Comparison of ENCODE assay signal across 9 cellular contexts in the genomic region with DNA sequence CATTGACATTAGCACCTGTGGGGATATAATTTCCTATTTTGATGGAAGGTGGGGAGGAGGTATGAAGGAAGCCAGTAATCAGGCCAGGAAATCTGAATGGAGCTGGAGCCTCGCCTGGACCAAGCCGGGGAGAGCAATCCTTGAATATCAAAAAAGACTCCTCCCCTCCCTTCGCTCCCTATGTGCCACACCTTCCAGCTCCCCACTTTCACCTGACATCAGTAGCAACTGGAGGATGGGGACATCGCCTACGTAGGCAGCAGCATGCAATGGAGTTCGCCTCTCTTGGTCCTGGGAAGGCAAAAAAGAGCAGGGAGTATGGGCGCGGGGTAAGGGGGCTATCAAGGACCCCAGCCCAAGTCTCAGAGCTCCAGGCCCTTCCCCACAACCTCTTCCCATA. TPM values are rescaled to one million over a fixed set of nuclear protein-coding genes. Genes with fewer than 3 reads are reported as not detected.
DNase-seq lines count a peak whose midpoint lies in the region; ATAC-seq and TF ChIP-seq lines count a peak whose summit lies in the region.
"Had no signal": no experiment of that assay in that cellular context is flagged by ENCODE, and none has a peak within 500 bp of the region (broad histone marks: within the 10 kb centered on the region; RNA-seq: fewer than 3 reads in every experiment).

No MANE protein-coding gene starts in this region.

- TF ChIP-seq CTCF in AG04449 (IDR thresholded peaks at IDR 0.05; ENCODE audit: insufficient read depth, low read length, missing control alignments) (no peak), KMS-11 (conservative IDR thresholded peaks at IDR 0.05; ENCODE audit: low read depth, low read length) (no peak), colonic mucosa (IDR thresholded peaks at IDR 0.05) (no peak), natural killer cell (IDR thresholded peaks at IDR 0.05) (no peak)

- H4K20me1 ChIP-seq in KMS-11 (ENCODE audit: insufficient read depth) = no peaks in the 10 kb centered on the region

- H3K36me3 Mint-ChIP-seq in natural killer cell = peaks cover 10% of the 10 kb centered on the region

- H3K4me3 ChIP-seq in AG04449 (ENCODE audit: low read depth, low read length) (peak overlapping the region; percentile 80), KMS-11 (IDR thresholded peaks at IDR 0.05; ENCODE audit: insufficient read depth, low read depth, low read length) (peak overlapping the region; percentile 75), colonic mucosa (peak overlapping the region; percentile 96)

- H3K27ac ChIP-seq in KMS-11 (no peak overlapping the region), colonic mucosa (no peak overlapping the region)

- POLR2A ChIA-PET in AG04449 (lab: Yijun Ruan, JAX) = interaction anchor here (1.0 to 3.3 kb wide), 5 partner anchors 9 to 68 kb away, joined by 3 to 19 read pairs (median 8); a partner anchor contains a TSS

- H3K36me3 ChIP-seq in KMS-11 (ENCODE audit: insufficient read depth) (peaks cover 7% of the 10 kb centered on the region; the same call in 1 of the 2 replicates), colonic mucosa (peaks cover 13% of the 10 kb centered on the region)

- H3K4me2 ChIP-seq in KMS-11 = peak overlapping the region; percentile 61

- H2AFZ ChIP-seq in KMS-11 (ENCODE audit: low read depth) = peak overlapping the region; percentile 100; the same call in 1 of the 2 replicates

- H3K4me1 ChIP-seq in KMS-11 (ENCODE audit: low read depth, poor library complexity, severe bottlenecking) (peaks cover 12% of the 10 kb centered on the region), colonic mucosa (peaks cover 5% of the 10 kb centered on the region)

- no peaks in the 10 kb centered on the region for H3K27me3 Mint-ChIP-seq in natural killer cell (ENCODE audit: low read depth in 2 of 2)

- peaks cover 8 to 26% of the 10 kb centered on the region in 2 donors for H3K4me1 Mint-ChIP-seq in natural killer cell

- intact Hi-C loops in colonic mucosa (cut with DNase I) = loop anchor here (5.0 kb wide), 1 partner anchor 35 kb away; a partner anchor contains a TSS
- intact Hi-C loops in natural killer cell (cut with micrococcal nuclease) = loop anchor here (5.0 to 10.0 kb wide), 2 partner anchors 35 to 208 kb away; a partner anchor contains a TSS

- no peaks in the 10 kb centered on the region for H3K9me3 Mint-ChIP-seq in natural killer cell

- H3K79me2 ChIP-seq in KMS-11 (ENCODE audit: insufficient read depth, low read depth) = peaks cover 14% of the 10 kb centered on the region

- H3K4me3 Mint-ChIP-seq in natural killer cell = peak overlapping the region; percentile 83

- CTCF ChIA-PET in AG04449 (lab: Yijun Ruan, JAX) = interaction anchor here (0.7 to 9.8 kb wide), 18 partner anchors 9 to 207 kb away, joined by 3 to 87 read pairs (median 10); a partner anchor contains a TSS

- H3K9ac ChIP-seq in KMS-11 (no peak overlapping the region; the same call in 1 of the 2 replicates), colonic mucosa (ENCODE audit: low read depth in 2 of 2, low read length in 2 of 2) (peak overlapping the region; percentile 86 to 96)

- H3K9me3 ChIP-seq in colonic mucosa = no peaks in the 10 kb centered on the region

- no peak for DNase-seq in AG04449 (ENCODE audit: low read depth, low spot score)
- DNase-seq in colonic mucosa = no peak
- no peak for DNase-seq in natural killer cell
- DNase-seq in UCSD-AML1 (lab: John Stamatoyannopoulos, UW; ENCODE audit: unreplicated experiment) = no peak
- DNase-seq in RPMI8226 = no peak
- no peak for DNase-seq in hippocampal formation (lab: John Stamatoyannopoulos, UW)

- H3K27me3 ChIP-seq in KMS-11 (ENCODE audit: insufficient read depth, low read depth) (no peaks in the 10 kb centered on the region), colonic mucosa (no peaks in the 10 kb centered on the region)

- peak overlapping the region in 1 of 2 donors; percentile 88 for H3K27ac Mint-ChIP-seq in natural killer cell

- ATAC-seq in natural killer cell (no peak), GM21723 (IDR thresholded peaks at IDR 0.05; ENCODE audit: unreplicated experiment) (no peak)

RNA-seq across cellular contexts. Expression of a gene that starts 1.1 kb away (rescaled TPM):
- total RNA-seq in colonic mucosa (10 to 100 TPM; 39.3 to 57.7 TPM), natural killer cell (10 to 100 TPM; 34.1 to 52.2 (median 51.4) TPM)

RNA-seq across cellular contexts. Expression of a gene that starts 9.7 kb away (rescaled TPM):
- total RNA-seq in colonic mucosa (1 to 10 TPM; 4.2 to 4.5 TPM), natural killer cell (10 to 100 TPM; 27.2 to 37.9 (median 30.2) TPM)

RNA-seq across cellular contexts. Expression of a gene that starts 27.2 kb away (rescaled TPM):
- 100 to 1,000 TPM; 158 to 163 TPM for total RNA-seq in colonic mucosa
- total RNA-seq in natural killer cell = 1 to 10 TPM in 1 of 3 donors, under 1 TPM in 2; 0.70 to 1.4 (median 0.71) TPM
- total RNA-seq: LHCN-M2 had no signal

RNA-seq across cellular contexts. Expression of a gene that starts 32.9 kb away (rescaled TPM):
- total RNA-seq in colonic mucosa (10 to 100 TPM; 30.3 to 68.4 TPM), natural killer cell (10 to 100 TPM; 21.6 to 23.4 (median 22.6) TPM)

RNA-seq across cellular contexts. Expression of a gene that starts 35.3 kb away (rescaled TPM):
- total RNA-seq in colonic mucosa (10 to 100 TPM; 29.0 to 36.0 TPM), natural killer cell (10 to 100 TPM; 32.3 to 44.5 (median 38.6) TPM)

Comparison
In these comparisons a context has a peak if more than half of its experiments do, and no peak if none do; other contexts are left out.
1. RNA of a gene that starts 9.7 kb away (total RNA-seq): 27.2 to 37.9 TPM in natural killer cell; 4.2 to 4.5 TPM in colonic mucosa; every median in the first group is over 4 times any median in the second.
2. RNA of a gene that starts 27.2 kb away (total RNA-seq): 158 to 163 TPM in colonic mucosa; 0.70 to 1.4 TPM in natural killer cell; every median in the first group is over 10 times any median in the second.
3. Peak in every context shown above with its lines, with median percentiles within 50 percentile points of each other: H3K4me3 ChIP-seq.